ENCODE assay signal across 1 cellular context in the genomic region with DNA sequence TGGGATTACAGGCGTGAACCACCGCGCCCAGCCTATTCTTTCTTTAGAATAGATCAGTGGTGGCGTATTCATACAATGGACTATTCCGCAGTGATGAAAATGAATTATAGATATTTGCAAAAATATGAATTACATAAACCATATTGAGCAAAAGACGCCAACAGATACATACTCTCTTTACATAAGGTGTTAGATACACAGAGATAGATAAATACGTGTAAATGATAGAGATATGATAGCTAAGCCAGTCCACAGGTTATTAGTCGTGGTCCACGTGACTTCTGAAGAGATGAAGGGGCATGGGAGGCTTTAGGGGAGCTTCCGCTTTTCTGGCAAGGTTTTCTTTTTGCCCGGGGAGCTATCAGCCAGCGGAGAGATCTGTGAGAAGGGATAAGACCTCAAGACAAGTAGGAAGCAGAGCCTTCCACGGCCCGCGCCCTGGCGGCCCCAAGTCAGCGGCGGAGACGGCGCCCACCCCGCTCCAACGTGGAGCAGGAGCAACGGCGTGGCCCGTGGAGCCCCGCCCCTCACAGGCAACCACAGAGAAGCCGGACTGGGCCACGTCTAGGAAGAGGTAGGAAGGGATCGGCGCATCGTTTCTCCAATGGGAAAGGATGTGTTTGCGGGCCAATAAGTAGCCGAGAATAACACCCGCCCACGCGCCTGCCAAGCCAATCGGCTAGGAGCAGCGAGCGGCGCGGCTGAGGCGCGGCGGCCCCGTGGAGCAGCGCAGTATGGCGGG.
TF ChIP-seq lines count a peak whose summit lies in the region.

A gene (plus strand): TSS at position 704 of the 742 bp plus-strand sequence. CDS start 31 bp downstream, at position 735.

TF ChIP-seq in HepG2, 621 proteins besides CTCF, POLR2A, EP300 and RAD21 (continued from another document and continues in another):
- TF ChIP-seq, protein P1, sequence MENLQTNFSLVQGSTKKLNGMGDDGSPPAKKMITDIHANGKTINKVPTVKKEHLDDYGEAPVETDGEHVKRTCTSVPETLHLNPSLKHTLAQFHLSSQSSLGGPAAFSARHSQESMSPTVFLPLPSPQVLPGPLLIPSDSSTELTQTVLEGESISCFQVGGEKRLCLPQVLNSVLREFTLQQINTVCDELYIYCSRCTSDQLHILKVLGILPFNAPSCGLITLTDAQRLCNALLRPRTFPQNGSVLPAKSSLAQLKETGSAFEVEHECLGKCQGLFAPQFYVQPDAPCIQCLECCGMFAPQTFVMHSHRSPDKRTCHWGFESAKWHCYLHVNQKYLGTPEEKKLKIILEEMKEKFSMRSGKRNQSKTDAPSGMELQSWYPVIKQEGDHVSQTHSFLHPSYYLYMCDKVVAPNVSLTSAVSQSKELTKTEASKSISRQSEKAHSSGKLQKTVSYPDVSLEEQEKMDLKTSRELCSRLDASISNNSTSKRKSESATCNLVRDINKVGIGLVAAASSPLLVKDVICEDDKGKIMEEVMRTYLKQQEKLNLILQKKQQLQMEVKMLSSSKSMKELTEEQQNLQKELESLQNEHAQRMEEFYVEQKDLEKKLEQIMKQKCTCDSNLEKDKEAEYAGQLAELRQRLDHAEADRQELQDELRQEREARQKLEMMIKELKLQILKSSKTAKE (CRISPR knock-in tag; IDR thresholded peaks at IDR 0.05; ENCODE audit: borderline replicate concordance), result no peak
- no peak for TF ChIP-seq SP1 (IDR thresholded peaks at IDR 0.05)
- peak; percentile 81 for TF ChIP-seq SP1 (CRISPR knock-in tag; IDR thresholded peaks at IDR 0.05)
- TF ChIP-seq ZNF251 (CRISPR knock-in tag; IDR thresholded peaks at IDR 0.05), result no peak
- TF ChIP-seq, protein P2, sequence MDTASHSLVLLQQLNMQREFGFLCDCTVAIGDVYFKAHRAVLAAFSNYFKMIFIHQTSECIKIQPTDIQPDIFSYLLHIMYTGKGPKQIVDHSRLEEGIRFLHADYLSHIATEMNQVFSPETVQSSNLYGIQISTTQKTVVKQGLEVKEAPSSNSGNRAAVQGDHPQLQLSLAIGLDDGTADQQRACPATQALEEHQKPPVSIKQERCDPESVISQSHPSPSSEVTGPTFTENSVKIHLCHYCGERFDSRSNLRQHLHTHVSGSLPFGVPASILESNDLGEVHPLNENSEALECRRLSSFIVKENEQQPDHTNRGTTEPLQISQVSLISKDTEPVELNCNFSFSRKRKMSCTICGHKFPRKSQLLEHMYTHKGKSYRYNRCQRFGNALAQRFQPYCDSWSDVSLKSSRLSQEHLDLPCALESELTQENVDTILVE (CRISPR knock-in tag; IDR thresholded peaks at IDR 0.05), result no peak
- TF ChIP-seq ZNF777 (CRISPR knock-in tag; IDR thresholded peaks at IDR 0.05), result peak; percentile 88
- no peak for TF ChIP-seq ZNF367 (CRISPR knock-in tag; IDR thresholded peaks at IDR 0.05; ENCODE audit: borderline replicate concordance)
- no peak for TF ChIP-seq ZNF841 (CRISPR knock-in tag; IDR thresholded peaks at IDR 0.05; ENCODE audit: borderline replicate concordance)
- TF ChIP-seq GLI4 (CRISPR knock-in tag; IDR thresholded peaks at IDR 0.05; ENCODE audit: borderline replicate concordance), result no peak
- TF ChIP-seq PTBP1 (IDR thresholded peaks at IDR 0.05; ENCODE audit: low read depth, low read length, poor library complexity, severe bottlenecking), result no peak
- TF ChIP-seq ZNF605 (CRISPR knock-in tag; IDR thresholded peaks at IDR 0.05), result no peak
- TF ChIP-seq NAIF1 (CRISPR knock-in tag; IDR thresholded peaks at IDR 0.05; ENCODE audit: borderline replicate concordance), result no peak
- TF ChIP-seq KAT7 (CRISPR knock-in tag; IDR thresholded peaks at IDR 0.05; ENCODE audit: borderline replicate concordance), result no peak
- peak; percentile 80 for TF ChIP-seq ELF1 (CRISPR knock-in tag; IDR thresholded peaks at IDR 0.05)
- TF ChIP-seq FOXC1 (CRISPR knock-in tag; IDR thresholded peaks at IDR 0.05; ENCODE audit: borderline replicate concordance), result no peak; the same call in 1 of the 2 replicates
- TF ChIP-seq FOXA1 (IDR thresholded peaks at IDR 0.05), result no peak
- no peak for TF ChIP-seq FOXA1 (CRISPR knock-in tag; IDR thresholded peaks at IDR 0.05)
- no peak for TF ChIP-seq IRX3 (CRISPR knock-in tag; IDR thresholded peaks at IDR 0.05; ENCODE audit: borderline replicate concordance, low read depth)
- TF ChIP-seq, protein P3, sequence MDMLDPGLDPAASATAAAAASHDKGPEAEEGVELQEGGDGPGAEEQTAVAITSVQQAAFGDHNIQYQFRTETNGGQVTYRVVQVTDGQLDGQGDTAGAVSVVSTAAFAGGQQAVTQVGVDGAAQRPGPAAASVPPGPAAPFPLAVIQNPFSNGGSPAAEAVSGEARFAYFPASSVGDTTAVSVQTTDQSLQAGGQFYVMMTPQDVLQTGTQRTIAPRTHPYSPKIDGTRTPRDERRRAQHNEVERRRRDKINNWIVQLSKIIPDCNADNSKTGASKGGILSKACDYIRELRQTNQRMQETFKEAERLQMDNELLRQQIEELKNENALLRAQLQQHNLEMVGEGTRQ (IDR thresholded peaks at IDR 0.05; ENCODE audit: low read depth, low read length), result peak; percentile 65
- TF ChIP-seq, protein P3 (CRISPR knock-in tag; IDR thresholded peaks at IDR 0.05; ENCODE audit: borderline replicate concordance), result peak; percentile 82; the same call in 1 of the 2 replicates
- no peak for TF ChIP-seq U2AF1 (optimal IDR thresholded peaks at IDR 0.05; ENCODE audit: low read depth, low read length)
- no peak for TF ChIP-seq RFX1 (IDR thresholded peaks at IDR 0.05)
- peak; percentile 94 for TF ChIP-seq YEATS4 (CRISPR knock-in tag; IDR thresholded peaks at IDR 0.05; ENCODE audit: borderline replicate concordance)
- no peak for TF ChIP-seq KMT2A (CRISPR knock-in tag; IDR thresholded peaks at IDR 0.05)
- TF ChIP-seq STAG1 (CRISPR knock-in tag; IDR thresholded peaks at IDR 0.05), result no peak
- no peak for TF ChIP-seq NCOA5 (CRISPR knock-in tag; IDR thresholded peaks at IDR 0.05)
- TF ChIP-seq ZSCAN22 (CRISPR knock-in tag; IDR thresholded peaks at IDR 0.05), result no peak
- TF ChIP-seq SP2 (CRISPR knock-in tag; IDR thresholded peaks at IDR 0.05), result peak; percentile 89
- TF ChIP-seq ZNF383 (CRISPR knock-in tag; IDR thresholded peaks at IDR 0.05; ENCODE audit: borderline replicate concordance), result no peak
- TF ChIP-seq ZNF713 (CRISPR knock-in tag; IDR thresholded peaks at IDR 0.05), result no peak
- TF ChIP-seq, protein P4, sequence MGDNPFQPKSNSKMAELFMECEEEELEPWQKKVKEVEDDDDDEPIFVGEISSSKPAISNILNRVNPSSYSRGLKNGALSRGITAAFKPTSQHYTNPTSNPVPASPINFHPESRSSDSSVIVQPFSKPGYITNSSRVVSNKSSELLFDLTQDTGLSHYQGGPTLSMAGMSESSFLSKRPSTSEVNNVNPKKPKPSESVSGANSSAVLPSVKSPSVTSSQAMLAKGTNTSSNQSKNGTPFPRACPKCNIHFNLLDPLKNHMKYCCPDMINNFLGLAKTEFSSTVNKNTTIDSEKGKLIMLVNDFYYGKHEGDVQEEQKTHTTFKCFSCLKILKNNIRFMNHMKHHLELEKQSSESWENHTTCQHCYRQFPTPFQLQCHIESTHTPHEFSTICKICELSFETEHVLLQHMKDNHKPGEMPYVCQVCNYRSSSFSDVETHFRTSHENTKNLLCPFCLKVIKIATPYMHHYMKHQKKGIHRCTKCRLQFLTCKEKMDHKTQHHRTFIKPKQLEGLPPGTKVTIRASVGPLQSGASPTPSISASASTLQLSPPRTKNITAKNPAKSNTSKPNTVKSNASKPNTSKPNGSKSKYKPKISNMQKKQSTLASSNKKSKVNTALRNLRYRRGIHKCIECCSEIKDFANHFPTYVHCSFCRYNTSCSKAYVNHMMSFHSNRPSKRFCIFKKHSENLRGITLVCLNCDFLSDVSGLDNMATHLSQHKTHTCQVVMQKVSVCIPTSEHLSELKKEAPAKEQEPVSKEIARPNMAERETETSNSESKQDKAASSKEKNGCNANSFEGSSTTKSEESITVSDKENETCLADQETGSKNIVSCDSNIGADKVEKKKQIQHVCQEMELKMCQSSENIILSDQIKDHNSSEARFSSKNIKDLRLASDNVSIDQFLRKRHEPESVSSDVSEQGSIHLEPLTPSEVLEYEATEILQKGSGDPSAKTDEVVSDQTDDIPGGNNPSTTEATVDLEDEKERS (CRISPR knock-in tag; IDR thresholded peaks at IDR 0.05), result no peak
- peak; percentile 32; the same call in 1 of the 2 replicates for TF ChIP-seq TARDBP (CRISPR knock-in tag; IDR thresholded peaks at IDR 0.05)
- TF ChIP-seq, protein P5, sequence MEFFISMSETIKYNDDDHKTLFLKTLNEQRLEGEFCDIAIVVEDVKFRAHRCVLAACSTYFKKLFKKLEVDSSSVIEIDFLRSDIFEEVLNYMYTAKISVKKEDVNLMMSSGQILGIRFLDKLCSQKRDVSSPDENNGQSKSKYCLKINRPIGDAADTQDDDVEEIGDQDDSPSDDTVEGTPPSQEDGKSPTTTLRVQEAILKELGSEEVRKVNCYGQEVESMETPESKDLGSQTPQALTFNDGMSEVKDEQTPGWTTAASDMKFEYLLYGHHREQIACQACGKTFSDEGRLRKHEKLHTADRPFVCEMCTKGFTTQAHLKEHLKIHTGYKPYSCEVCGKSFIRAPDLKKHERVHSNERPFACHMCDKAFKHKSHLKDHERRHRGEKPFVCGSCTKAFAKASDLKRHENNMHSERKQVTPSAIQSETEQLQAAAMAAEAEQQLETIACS (CRISPR knock-in tag; IDR thresholded peaks at IDR 0.05), result no peak
- TF ChIP-seq XBP1 (CRISPR knock-in tag; IDR thresholded peaks at IDR 0.05), result no peak
- TF ChIP-seq ZNF292 (CRISPR knock-in tag; IDR thresholded peaks at IDR 0.05; ENCODE audit: borderline replicate concordance, low read depth), result no peak
- no peak for TF ChIP-seq HHEX (CRISPR knock-in tag; IDR thresholded peaks at IDR 0.05)
- TF ChIP-seq, protein P6, sequence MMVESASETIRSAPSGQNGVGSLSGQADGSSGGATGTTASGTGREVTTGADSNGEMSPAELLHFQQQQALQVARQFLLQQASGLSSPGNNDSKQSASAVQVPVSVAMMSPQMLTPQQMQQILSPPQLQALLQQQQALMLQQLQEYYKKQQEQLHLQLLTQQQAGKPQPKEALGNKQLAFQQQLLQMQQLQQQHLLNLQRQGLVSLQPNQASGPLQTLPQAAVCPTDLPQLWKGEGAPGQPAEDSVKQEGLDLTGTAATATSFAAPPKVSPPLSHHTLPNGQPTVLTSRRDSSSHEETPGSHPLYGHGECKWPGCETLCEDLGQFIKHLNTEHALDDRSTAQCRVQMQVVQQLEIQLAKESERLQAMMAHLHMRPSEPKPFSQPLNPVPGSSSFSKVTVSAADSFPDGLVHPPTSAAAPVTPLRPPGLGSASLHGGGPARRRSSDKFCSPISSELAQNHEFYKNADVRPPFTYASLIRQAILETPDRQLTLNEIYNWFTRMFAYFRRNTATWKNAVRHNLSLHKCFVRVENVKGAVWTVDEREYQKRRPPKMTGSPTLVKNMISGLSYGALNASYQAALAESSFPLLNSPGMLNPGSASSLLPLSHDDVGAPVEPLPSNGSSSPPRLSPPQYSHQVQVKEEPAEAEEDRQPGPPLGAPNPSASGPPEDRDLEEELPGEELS (CRISPR knock-in tag; IDR thresholded peaks at IDR 0.05), result no peak
- TF ChIP-seq ZNF563 (CRISPR knock-in tag; IDR thresholded peaks at IDR 0.05), result no peak
- TF ChIP-seq ZNF205 (CRISPR knock-in tag; IDR thresholded peaks at IDR 0.05), result 0 out of 2 replicates have a peak, but pooled peaks have one; percentile 44
- no peak for TF ChIP-seq CENPX (CRISPR knock-in tag; IDR thresholded peaks at IDR 0.05)
- TF ChIP-seq HNRNPK (IDR thresholded peaks at IDR 0.05; ENCODE audit: low read depth, low read length, poor library complexity, severe bottlenecking), result no peak
- no peak for TF ChIP-seq ZNF709 (CRISPR knock-in tag; IDR thresholded peaks at IDR 0.05)
- no peak for TF ChIP-seq SMAD3 (CRISPR knock-in tag; IDR thresholded peaks at IDR 0.05)
- no peak for TF ChIP-seq ZNF577 (CRISPR knock-in tag; IDR thresholded peaks at IDR 0.05; ENCODE audit: borderline replicate concordance, low read depth)
- TF ChIP-seq ZMAT3 (CRISPR knock-in tag; conservative IDR thresholded peaks at IDR 0.05), result no peak
- TF ChIP-seq, protein P7, sequence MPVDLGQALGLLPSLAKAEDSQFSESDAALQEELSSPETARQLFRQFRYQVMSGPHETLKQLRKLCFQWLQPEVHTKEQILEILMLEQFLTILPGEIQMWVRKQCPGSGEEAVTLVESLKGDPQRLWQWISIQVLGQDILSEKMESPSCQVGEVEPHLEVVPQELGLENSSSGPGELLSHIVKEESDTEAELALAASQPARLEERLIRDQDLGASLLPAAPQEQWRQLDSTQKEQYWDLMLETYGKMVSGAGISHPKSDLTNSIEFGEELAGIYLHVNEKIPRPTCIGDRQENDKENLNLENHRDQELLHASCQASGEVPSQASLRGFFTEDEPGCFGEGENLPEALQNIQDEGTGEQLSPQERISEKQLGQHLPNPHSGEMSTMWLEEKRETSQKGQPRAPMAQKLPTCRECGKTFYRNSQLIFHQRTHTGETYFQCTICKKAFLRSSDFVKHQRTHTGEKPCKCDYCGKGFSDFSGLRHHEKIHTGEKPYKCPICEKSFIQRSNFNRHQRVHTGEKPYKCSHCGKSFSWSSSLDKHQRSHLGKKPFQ (CRISPR knock-in tag; IDR thresholded peaks at IDR 0.05; ENCODE audit: insufficient replicate concordance), result no peak
- TF ChIP-seq ISL2 (CRISPR knock-in tag; IDR thresholded peaks at IDR 0.05), result no peak
- TF ChIP-seq ZNF772 (CRISPR knock-in tag; IDR thresholded peaks at IDR 0.05), result no peak
- TF ChIP-seq, protein P8, sequence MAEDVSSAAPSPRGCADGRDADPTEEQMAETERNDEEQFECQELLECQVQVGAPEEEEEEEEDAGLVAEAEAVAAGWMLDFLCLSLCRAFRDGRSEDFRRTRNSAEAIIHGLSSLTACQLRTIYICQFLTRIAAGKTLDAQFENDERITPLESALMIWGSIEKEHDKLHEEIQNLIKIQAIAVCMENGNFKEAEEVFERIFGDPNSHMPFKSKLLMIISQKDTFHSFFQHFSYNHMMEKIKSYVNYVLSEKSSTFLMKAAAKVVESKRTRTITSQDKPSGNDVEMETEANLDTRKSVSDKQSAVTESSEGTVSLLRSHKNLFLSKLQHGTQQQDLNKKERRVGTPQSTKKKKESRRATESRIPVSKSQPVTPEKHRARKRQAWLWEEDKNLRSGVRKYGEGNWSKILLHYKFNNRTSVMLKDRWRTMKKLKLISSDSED (CRISPR knock-in tag; IDR thresholded peaks at IDR 0.05), result no peak
- no peak for TF ChIP-seq ZSCAN21 (CRISPR knock-in tag; IDR thresholded peaks at IDR 0.05; ENCODE audit: borderline replicate concordance)
- no peak; the same call in 1 of the 2 replicates for TF ChIP-seq KDM5A (IDR thresholded peaks at IDR 0.05; ENCODE audit: borderline replicate concordance, low read length)
- TF ChIP-seq SPEN (CRISPR knock-in tag; IDR thresholded peaks at IDR 0.05; ENCODE audit: low read depth), result peak; percentile 40; the same call in 1 of the 2 replicates
- TF ChIP-seq ERF (CRISPR knock-in tag; IDR thresholded peaks at IDR 0.05), result no peak
- TF ChIP-seq ZNF263 (CRISPR knock-in tag; IDR thresholded peaks at IDR 0.05), result no peak
